1 cellular context compared by ENCODE assay signal in genomic region chr14:95686935-95687334, GRCh38.
TF ChIP-seq lines count a peak whose summit lies in the region.

No MANE protein-coding gene starts in this region.

TF ChIP-seq in WTC11, 78 proteins besides CTCF, POLR2A, EP300 and RAD21 (continued from another document):
- TF ChIP-seq NFE2L1 (CRISPR knock-in tag; IDR thresholded peaks at IDR 0.05) (no peak), ZNF512 (CRISPR knock-in tag; IDR thresholded peaks at IDR 0.05; ENCODE audit: borderline replicate concordance) (no peak)
